ENCODE assay signal across 10 cellular contexts in genomic region chr3:47315069-47315647, GRCh38. TPM values are rescaled to one million over a fixed set of nuclear protein-coding genes. Genes with fewer than 3 reads are reported as not detected.
DNase-seq lines count a peak whose midpoint lies in the region; ATAC-seq and TF ChIP-seq lines count a peak whose summit lies in the region.
"Had no signal": no experiment of that assay in that cellular context is flagged by ENCODE, and none has a peak within 500 bp of the region (broad histone marks: within the 10 kb centered on the region; RNA-seq: fewer than 3 reads in every experiment).

No MANE protein-coding gene starts in this region.

- TF ChIP-seq POLR2A in right lobe of liver (IDR thresholded peaks at IDR 0.05): no peak
- no peak for TF ChIP-seq POLR2A in stomach (IDR thresholded peaks at IDR 0.05)

- no peak for TF ChIP-seq EP300 in stomach (IDR thresholded peaks at IDR 0.05)

- H3K4me1 ChIP-seq in Karpas-422 (ENCODE audit: low read length): peaks cover 47% of the 10 kb centered on the region
- no peaks in the 10 kb centered on the region for H3K4me1 ChIP-seq in right lobe of liver
- peaks cover 0 to 39% (median 14%) of the 10 kb centered on the region in 4 donors for H3K4me1 ChIP-seq in stomach

- intact Hi-C loops in right lobe of liver (cut with DNase I): no loop called here
- intact Hi-C loops in stomach (cut with DNase I; ENCODE audit: low total_unique reads): no loop called here

- H3K4me3 ChIP-seq in Karpas-422 (ENCODE audit: low read length): no peak overlapping the region
- no peak overlapping the region for H3K4me3 ChIP-seq in choroid plexus epithelial cell (ENCODE audit: low read depth, low read length)
- no peak overlapping the region for H3K4me3 ChIP-seq in right lobe of liver
- no peak overlapping the region for H3K4me3 ChIP-seq in stomach

- peaks cover 20% of the 10 kb centered on the region; the same call in 1 of the 2 replicates for H3K36me3 ChIP-seq in Karpas-422 (ENCODE audit: insufficient read depth, low read length)
- H3K36me3 ChIP-seq in right lobe of liver: peaks cover 0 to under 1% (median 0%) of the 10 kb centered on the region in 4 donors
- peaks cover under 1 to 14% (median 9%) of the 10 kb centered on the region in 4 donors for H3K36me3 ChIP-seq in stomach

- H4K20me1 ChIP-seq in Karpas-422 (ENCODE audit: insufficient read depth, low read depth, low read length): no peaks in the 10 kb centered on the region

- H2AFZ ChIP-seq in Karpas-422 (ENCODE audit: low read length): no peak overlapping the region

- H3K27ac ChIP-seq in Karpas-422 (ENCODE audit: low read length) (0 out of 2 replicates have a peak overlapping the region, but pooled peaks have one; percentile 3), right lobe of liver (no peak overlapping the region), stomach (peak overlapping the region in 1 of 5 donors; percentile 56)

- peak; percentile 50 for DNase-seq in Ammon's horn (ENCODE audit: low spot score)
- DNase-seq in Karpas-422: no peak
- peak; percentile 57 for DNase-seq in choroid plexus epithelial cell (ENCODE audit: low read depth)
- DNase-seq in right lobe of liver: peak in 2 of 3 donors; percentile 42 to 56
- no peak for DNase-seq in stimulated activated CD4-positive, alpha-beta T cell treated with anti-CD3 and anti-CD28 coated beads, Interleukin-12 subunit alpha, Interleukin-12 subunit beta, amount 100 ng/mL, for 4 hours
- DNase-seq in stomach: no peak
- DNase-seq: NCI-H1694 treated with DMSO at 0.1 percent for 48 hours had no signal

- H3K9ac ChIP-seq in Karpas-422 (ENCODE audit: low read length): no peak overlapping the region

- ATAC-seq in right lobe of liver (peak; percentile 51 to 81 (median 73)), GM21360 (IDR thresholded peaks at IDR 0.05; ENCODE audit: unreplicated experiment) (no peak), HG03108 (IDR thresholded peaks at IDR 0.05; ENCODE audit: unreplicated experiment) (no peak)
- ATAC-seq: natural killer cell treated with Interleukin-12 subunit alpha and Interleukin-12 subunit beta and Interleukin-15 and Interleukin-18, amount 100 ng/mL, for 72 hours had no signal

- no peak overlapping the region for H3K4me2 ChIP-seq in Karpas-422 (ENCODE audit: low read depth, low read length, poor library complexity, severe bottlenecking)

- no peaks in the 10 kb centered on the region for H3K27me3 ChIP-seq in Karpas-422 (ENCODE audit: low read length)
- no peaks in the 10 kb centered on the region for H3K27me3 ChIP-seq in right lobe of liver
- H3K27me3 ChIP-seq in stomach: no peaks in the 10 kb centered on the region

- H3K9me3 ChIP-seq in Karpas-422 (ENCODE audit: low read length) (no peaks in the 10 kb centered on the region), right lobe of liver (no peaks in the 10 kb centered on the region), stomach (no peaks in the 10 kb centered on the region)

- 67% methylated on average over 4 of the region's 5 CpGs for WGBS in right lobe of liver (ENCODE audit: insufficient coverage, low coverage, low lambda C conversion rate, missing lambda C conversion rate)
- 71 to 79% (median 74%) methylated on average over 5 of the region's 5 CpGs for WGBS in stomach, 5 donors

- no peak for TF ChIP-seq CTCF in choroid plexus epithelial cell (conservative IDR thresholded peaks at IDR 0.05; ENCODE audit: low read depth, low read length)
- no peak for TF ChIP-seq CTCF in right lobe of liver (IDR thresholded peaks at IDR 0.05)
- no peak for TF ChIP-seq CTCF in stomach (IDR thresholded peaks at IDR 0.05)

- H3K79me2 ChIP-seq in Karpas-422 (ENCODE audit: low read length): peaks cover 79% of the 10 kb centered on the region

- no peaks in the 10 kb centered on the region for H3K9me2 ChIP-seq in Karpas-422 (replicated peaks; ENCODE audit: insufficient read depth, low read length)

RNA-seq across cellular contexts. Expression of gene KLHL18, which starts 32.4 kb away (rescaled TPM):
- 15.6 and 33.0 TPM in 2 replicates for total RNA-seq in Karpas-422 (2014; rRNA removed; shearing (Covaris generic); ENCODE audit: low replicate concordance)
- 10 to 100 TPM in 1 of 6 experiments, 1 to 10 TPM in 5; 4.3 to 11.4 (median 8.1) TPM for total RNA-seq in right lobe of liver
- total RNA-seq in stomach: 10 to 100 TPM; 10.6 to 29.8 (median 25.8) TPM
- 10 to 100 TPM in 2 of 3 donors, 1 to 10 TPM in 1; 7.6 to 21.0 (median 14.2) TPM for polyA plus RNA-seq in stomach

RNA-seq across cellular contexts. Expression of gene KIF9, which starts 32.6 kb away (rescaled TPM):
- 8.3 and 21.1 TPM in 2 replicates for total RNA-seq in Karpas-422 (2014; rRNA removed; shearing (Covaris generic); ENCODE audit: low replicate concordance)
- total RNA-seq in right lobe of liver (1 to 10 TPM; 2.1 to 4.7 (median 3.2) TPM), stomach (10 to 100 TPM in 1 of 5 donors, 1 to 10 TPM in 2, under 1 TPM in 1, not detected in 1; under 0.01 to 46.3 (median 7.3) TPM)
- polyA plus RNA-seq in stomach: 10 to 100 TPM; 12.8 to 15.1 (median 13.0) TPM

Comparison
In these comparisons a context has a peak if more than half of its experiments do, and no peak if none do; other contexts are left out.
1. DNase-seq: peak in Ammon's horn (single experiment), choroid plexus epithelial cell (single experiment) and right lobe of liver (2 of 3); none in Karpas-422 (single experiment), stimulated activated CD4-positive, alpha-beta T cell treated with anti-CD3 and anti-CD28 coated beads, Interleukin-12 subunit alpha, Interleukin-12 subunit beta, amount 100 ng/mL, for 4 hours (single experiment) and stomach (single experiment).
2. ATAC-seq: peak in right lobe of liver (4 of 4); none in GM21360 (single experiment) and HG03108 (single experiment).